In genomic region chr7:28062197-28062988, GRCh38 we compare ENCODE assay signal across 8 cellular contexts.
DNase-seq lines count a peak whose midpoint lies in the region; ATAC-seq and TF ChIP-seq lines count a peak whose summit lies in the region.

No MANE protein-coding gene starts in this region.

- no peak overlapping the region for H3K4me3 Mint-ChIP-seq in activated T-cell treated with anti-CD3 and anti-CD28 coated beads, Interleukin-2, amount 50 U/mL, for 4 hours
- H3K4me3 Mint-ChIP-seq in glutamatergic neuron (ENCODE audit: unreplicated experiment): no peak overlapping the region

- intact Hi-C loops in posterior vena cava (cut with DNase I): no loop called here

- peak; percentile 69 for TF ChIP-seq CTCF in AG09309 (IDR thresholded peaks at IDR 0.05; ENCODE audit: control insufficient read depth, insufficient read depth, low read depth, low read length, missing control alignments)
- peak; percentile 43 for TF ChIP-seq CTCF in glutamatergic neuron (IDR thresholded peaks at IDR 0.05; ENCODE audit: partially characterized antibody, unreplicated experiment)

- H3K4me3 ChIP-seq in AG09309 (ENCODE audit: control insufficient read depth, low read depth, low read length): no peak overlapping the region

- ATAC-seq in GM18909 (IDR thresholded peaks at IDR 0.05; ENCODE audit: poor library complexity, unreplicated experiment) (peak; percentile 61), HG02973 (IDR thresholded peaks at IDR 0.05; ENCODE audit: unreplicated experiment) (no peak)
- ATAC-seq in activated T-cell treated with anti-CD3 and anti-CD28 coated beads, Interleukin-2, amount 50 U/mL, for 4 hours: peak; percentile 41 to 51

- DNase-seq in AG09309 (ENCODE audit: low read depth): no peak
- DNase-seq in KBM-7: peak; percentile 79
- peak; percentile 68 for DNase-seq in OCI-M1 (lab: John Stamatoyannopoulos, UW)
- DNase-seq in activated T-cell treated with anti-CD3 and anti-CD28 coated beads, Interleukin-2, amount 50 U/mL, for 4 hours: peak; percentile 8
- peak; percentile 90 for DNase-seq in glutamatergic neuron
- peak; percentile 85 for DNase-seq in posterior vena cava (ENCODE audit: low spot score)

- H3K27me3 Mint-ChIP-seq in activated T-cell treated with anti-CD3 and anti-CD28 coated beads, Interleukin-2, amount 50 U/mL, for 4 hours (ENCODE audit: low read depth): no peaks in the 10 kb centered on the region
- no peaks in the 10 kb centered on the region for H3K27me3 Mint-ChIP-seq in glutamatergic neuron (ENCODE audit: unreplicated experiment)

- no peak overlapping the region for H3K27ac Mint-ChIP-seq in glutamatergic neuron (ENCODE audit: unreplicated experiment)

- H3K4me1 Mint-ChIP-seq in activated T-cell treated with anti-CD3 and anti-CD28 coated beads, Interleukin-2, amount 50 U/mL, for 4 hours (ENCODE audit: low read depth): peaks cover 5% of the 10 kb centered on the region
- H3K4me1 Mint-ChIP-seq in glutamatergic neuron (ENCODE audit: low read depth, unreplicated experiment): peaks cover 11% of the 10 kb centered on the region

- peaks cover 3% of the 10 kb centered on the region for H3K9me3 Mint-ChIP-seq in activated T-cell treated with anti-CD3 and anti-CD28 coated beads, Interleukin-2, amount 50 U/mL, for 4 hours
- peaks cover 2% of the 10 kb centered on the region for H3K9me3 Mint-ChIP-seq in glutamatergic neuron (ENCODE audit: unreplicated experiment)

- in situ Hi-C loops in KBM-7 (cut with MboI; ENCODE audit: low pct_unique_long_range_greater_than_20kb, low sequenced_read_pairs): no loop called here

- H3K36me3 Mint-ChIP-seq in activated T-cell treated with anti-CD3 and anti-CD28 coated beads, Interleukin-2, amount 50 U/mL, for 4 hours (ENCODE audit: insufficient read depth): peaks cover 2% of the 10 kb centered on the region
- no peaks in the 10 kb centered on the region for H3K36me3 Mint-ChIP-seq in glutamatergic neuron (ENCODE audit: unreplicated experiment)
